Comparison of ENCODE assay signal across 15 cellular contexts in the genomic region with DNA sequence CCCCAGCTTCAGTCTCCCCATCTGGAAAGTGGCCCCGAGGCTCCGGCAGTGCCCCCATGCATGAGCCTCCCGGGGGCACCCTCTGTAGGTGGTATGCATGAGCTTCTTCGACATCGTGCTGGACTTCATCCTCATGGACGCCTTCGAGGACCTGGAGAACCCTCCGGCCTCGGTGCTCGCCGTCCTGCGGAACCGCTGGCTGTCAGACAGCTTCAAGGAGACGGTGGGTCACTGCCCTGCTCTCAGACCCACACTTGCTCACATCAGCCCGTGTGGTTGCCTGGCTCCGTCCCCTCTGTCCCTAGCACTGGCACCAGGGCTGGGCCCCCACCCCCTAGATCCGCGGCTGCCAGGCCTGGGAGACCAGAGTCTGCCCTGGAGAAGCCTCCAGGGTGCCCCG. TPM values are rescaled to one million over a fixed set of nuclear protein-coding genes. Genes with fewer than 3 reads are reported as not detected.
DNase-seq lines count a peak whose midpoint lies in the region; TF ChIP-seq lines count a peak whose summit lies in the region.
"Had no signal": no experiment of that assay in that cellular context is flagged by ENCODE, and none has a peak within 500 bp of the region (broad histone marks: within the 10 kb centered on the region; RNA-seq: fewer than 3 reads in every experiment).

No MANE protein-coding gene starts in this region.

- no peak overlapping the region for H2AFZ ChIP-seq in OCI-LY1 (ENCODE audit: low read length)

- no peaks in the 10 kb centered on the region for H3K27me3 ChIP-seq in CD4-positive, alpha-beta memory T cell (ENCODE audit: insufficient read depth, low read length)
- H3K27me3 ChIP-seq in OCI-LY1 (ENCODE audit: insufficient read depth, low read length) (no peaks in the 10 kb centered on the region), HAP-1 (ENCODE audit: low read depth) (no peaks in the 10 kb centered on the region)
- H3K27me3 ChIP-seq: foreskin keratinocyte, right lobe of liver, upper lobe of left lung had no signal

- H3K4me3 Mint-ChIP-seq in CD4-positive, alpha-beta memory T cell: no peak overlapping the region
- H3K4me3 Mint-ChIP-seq in endothelial cell (ENCODE audit: unreplicated experiment): peak overlapping the region; percentile 32

- CTCF ChIA-PET in CD4-positive, alpha-beta memory T cell (lab: Charles Lee; ENCODE audit: partially characterized antibody): interaction anchor here (1.0 kb wide), 1 partner anchor 10 kb away, joined by 3 read pairs; no protein-coding TSS in a partner anchor

- no peaks in the 10 kb centered on the region for H3K9me3 ChIP-seq in CD4-positive, alpha-beta memory T cell (ENCODE audit: control insufficient read depth in 1 of 2, low read length in 2 of 2)
- H3K9me3 ChIP-seq in OCI-LY1 (ENCODE audit: low read length) (no peaks in the 10 kb centered on the region), HAP-1 (no peaks in the 10 kb centered on the region)
- H3K9me3 ChIP-seq: right lobe of liver, upper lobe of left lung had no signal

- H3K79me2 ChIP-seq in OCI-LY1 (ENCODE audit: insufficient read depth, low read length): no peaks in the 10 kb centered on the region

- H3K9me2 ChIP-seq in OCI-LY1 (ENCODE audit: low read depth, low read length): no peaks in the 10 kb centered on the region

- intact Hi-C loops in CD4-positive, alpha-beta memory T cell (cut with micrococcal nuclease): no loop called here

- H3K4me1 Mint-ChIP-seq in CD4-positive, alpha-beta memory T cell: peaks cover 12 to 42% (median 21%) of the 10 kb centered on the region in 4 donors
- H3K4me1 Mint-ChIP-seq in endothelial cell (ENCODE audit: unreplicated experiment): peaks cover 6% of the 10 kb centered on the region

- H4K20me1 ChIP-seq in OCI-LY1 (ENCODE audit: insufficient read depth, low read length): no peaks in the 10 kb centered on the region

- POLR2A ChIA-PET in CD4-positive, alpha-beta memory T cell (lab: Charles Lee; ENCODE audit: partially characterized antibody): interaction anchor here (0.8 to 1.4 kb wide), 2 partner anchors 13 to 33 kb away, joined by 3 to 7 read pairs; a partner anchor contains a TSS

- no peaks in the 10 kb centered on the region for H3F3A ChIP-seq in OCI-LY1 (ENCODE audit: insufficient read depth, low read length)

- H3K27ac ChIP-seq in CD4-positive, alpha-beta memory T cell (ENCODE audit: low read depth, low read length): peak overlapping the region; percentile 49
- peak overlapping the region; percentile 69 for H3K27ac ChIP-seq in OCI-LY1 (ENCODE audit: low read depth, low read length, poor library complexity, severe bottlenecking)
- H3K27ac ChIP-seq: foreskin keratinocyte had no signal

- H3K27me3 Mint-ChIP-seq in CD4-positive, alpha-beta memory T cell: no peaks in the 10 kb centered on the region
- peaks cover 5% of the 10 kb centered on the region for H3K27me3 Mint-ChIP-seq in endothelial cell (ENCODE audit: unreplicated experiment)

- no peaks in the 10 kb centered on the region for H3K9me3 Mint-ChIP-seq in CD4-positive, alpha-beta memory T cell
- H3K9me3 Mint-ChIP-seq in endothelial cell (ENCODE audit: unreplicated experiment): no peaks in the 10 kb centered on the region

- H3K9ac ChIP-seq in OCI-LY1 (ENCODE audit: low read length): no peak overlapping the region; the same call in 1 of the 2 replicates

- H3K4me1 ChIP-seq in CD4-positive, alpha-beta memory T cell (ENCODE audit: insufficient read depth, low read length): peaks cover 49% of the 10 kb centered on the region
- H3K4me1 ChIP-seq in OCI-LY1 (ENCODE audit: insufficient read depth, low read length, severe bottlenecking) (peaks cover 16% of the 10 kb centered on the region), HAP-1 (no peaks in the 10 kb centered on the region)
- H3K4me1 ChIP-seq: foreskin keratinocyte had no signal

- in situ Hi-C loops in HAP-1 (cut with MboI; ENCODE audit: low sequenced_read_pairs): no loop called here

- TF ChIP-seq CTCF in OCI-LY1 (IDR thresholded peaks at IDR 0.05; ENCODE audit: low read length): no peak
- no peak for TF ChIP-seq CTCF in endothelial cell (IDR thresholded peaks at IDR 0.05; ENCODE audit: unreplicated experiment)

- H3K4me2 ChIP-seq in OCI-LY1 (ENCODE audit: low read length): no peak overlapping the region

- no peak for DNase-seq in CD4-positive, alpha-beta memory T cell
- DNase-seq in endothelial cell (ENCODE audit: low spot score): no peak
- DNase-seq in DMS53 (lab: John Stamatoyannopoulos, UW): no peak
- no peak for DNase-seq in HAP-1 (ENCODE audit: low spot score in 2 of 2)
- DNase-seq: activated CD4-positive, alpha-beta T cell treated with anti-CD3 and anti-CD28 coated beads, Interleukin-2, amount 50 U/mL, for 48 hours; activated gamma-delta T cell treated with Interleukin-2 at 50 U/mL for 16 hours; foreskin keratinocyte; NCI-H1105 treated with DMSO at 0.1 percent for 48 hours; SIG-M5; stimulated activated CD4-positive, alpha-beta T cell treated with anti-CD3 and anti-CD28 coated beads, Interleukin-2, amount 100 ng/mL, for 48 hours; T1000; upper lobe of left lung had no signal

- H3K36me3 Mint-ChIP-seq in CD4-positive, alpha-beta memory T cell: peaks cover 16 to 30% of the 10 kb centered on the region in 2 donors
- peaks cover 20% of the 10 kb centered on the region for H3K36me3 Mint-ChIP-seq in endothelial cell (ENCODE audit: low read depth, unreplicated experiment)

- H3K27ac Mint-ChIP-seq in CD4-positive, alpha-beta memory T cell: peak overlapping the region in 4 of 7 donors; percentile 63 to 88 (median 75)
- H3K27ac Mint-ChIP-seq in endothelial cell (ENCODE audit: unreplicated experiment): no peak overlapping the region

- H3K4me3 ChIP-seq in CD4-positive, alpha-beta memory T cell (ENCODE audit: low read length in 2 of 2): no peak overlapping the region
- H3K4me3 ChIP-seq in OCI-LY1 (ENCODE audit: low read depth, low read length, poor library complexity, severe bottlenecking) (no peak overlapping the region), HAP-1 (no peak overlapping the region)
- H3K4me3 ChIP-seq: lung, right lobe of liver, upper lobe of left lung had no signal

- peaks cover 26% of the 10 kb centered on the region for H3K36me3 ChIP-seq in CD4-positive, alpha-beta memory T cell (ENCODE audit: insufficient read depth, low read length)
- H3K36me3 ChIP-seq in OCI-LY1 (ENCODE audit: insufficient read depth, low read length): peaks cover 48% of the 10 kb centered on the region
- H3K36me3 ChIP-seq in HAP-1 (replicated peaks): peaks cover 22% of the 10 kb centered on the region

RNA-seq across cellular contexts. Expression of a gene that starts 12.8 kb away (rescaled TPM):
- total RNA-seq in CD4-positive, alpha-beta memory T cell: 10 to 100 TPM; 11.4 to 13.0 TPM
- polyA plus RNA-seq in CD4-positive, alpha-beta memory T cell: 10 to 100 TPM; 10.1 to 12.8 TPM
- total RNA-seq in endothelial cell (ENCODE audit: unreplicated experiment): 21.4 TPM

RNA-seq across cellular contexts. Expression of a gene that starts 31.7 kb away (rescaled TPM):
- total RNA-seq in CD4-positive, alpha-beta memory T cell: 10 to 100 TPM; 80.5 to 84.2 TPM
- 10 to 100 TPM in 1 of 2 donors, 1 to 10 TPM in 1; 6.6 to 11.6 TPM for polyA plus RNA-seq in CD4-positive, alpha-beta memory T cell
- 32.9 TPM for total RNA-seq in endothelial cell (ENCODE audit: unreplicated experiment)

RNA-seq across cellular contexts. Expression of a gene that starts 40.0 kb away (rescaled TPM):
- total RNA-seq in CD4-positive, alpha-beta memory T cell: 100 to 1,000 TPM; 111 to 113 TPM
- polyA plus RNA-seq in CD4-positive, alpha-beta memory T cell: 10 to 100 TPM; 23.8 to 43.5 TPM
- total RNA-seq in endothelial cell (ENCODE audit: unreplicated experiment): 94.3 TPM

RNA-seq across cellular contexts. Expression of a gene that starts 42.5 kb away (rescaled TPM):
- 10 to 100 TPM; 11.2 to 12.4 TPM for total RNA-seq in CD4-positive, alpha-beta memory T cell
- 10 to 100 TPM in 1 of 2 donors, 1 to 10 TPM in 1; 8.7 to 21.0 TPM for polyA plus RNA-seq in CD4-positive, alpha-beta memory T cell
- 42.9 TPM for total RNA-seq in endothelial cell (ENCODE audit: unreplicated experiment)

RNA-seq across cellular contexts. Expression of a gene that starts 43.1 kb away (rescaled TPM):
- 10 to 100 TPM; 49.0 to 51.3 TPM for total RNA-seq in CD4-positive, alpha-beta memory T cell
- 10 to 100 TPM; 10.8 to 14.1 TPM for polyA plus RNA-seq in CD4-positive, alpha-beta memory T cell
- 120 TPM for total RNA-seq in endothelial cell (ENCODE audit: unreplicated experiment)
